In the genomic region with DNA sequence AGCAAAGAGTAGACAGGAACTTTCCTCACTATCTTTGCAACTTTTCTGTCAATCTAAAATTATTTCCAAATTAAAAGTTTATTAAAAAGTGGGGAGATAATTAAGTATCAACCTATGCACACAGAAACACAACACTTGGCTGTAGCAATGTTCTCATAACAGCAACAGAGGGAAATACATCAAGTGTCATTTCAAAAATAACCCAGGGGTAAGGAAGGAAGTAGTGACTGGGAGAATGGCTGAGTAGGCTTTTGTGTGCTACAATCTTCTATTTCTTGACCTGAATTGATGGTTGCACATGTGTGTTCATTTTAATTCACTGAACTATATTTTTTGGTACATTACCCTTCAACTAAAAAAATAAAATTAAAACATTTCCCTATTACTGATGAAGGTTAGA, we compare ENCODE assay signal across 29 cellular contexts.
DNase-seq lines count a peak whose midpoint lies in the region; ATAC-seq, FAIRE-seq and TF ChIP-seq lines count a peak whose summit lies in the region.
"Had no signal": no experiment of that assay in that cellular context is flagged by ENCODE, and none has a peak within 500 bp of the region (broad histone marks: within the 10 kb centered on the region; RNA-seq: fewer than 3 reads in every experiment).

No MANE protein-coding gene starts in this region.

- peaks cover 0 to 17% (median 0%) of the 10 kb centered on the region in 4 donors for H3K4me1 ChIP-seq in right lobe of liver
- peaks cover 17% of the 10 kb centered on the region for H3K4me1 ChIP-seq in HepG2 (ENCODE audit: insufficient read depth, low read length)
- peaks cover 4 to 25% of the 10 kb centered on the region in 2 donors for H3K4me1 ChIP-seq in ascending aorta
- H3K4me1 ChIP-seq in CD4-positive, alpha-beta memory T cell (ENCODE audit: insufficient read depth, low read length) = no peaks in the 10 kb centered on the region
- H3K4me1 ChIP-seq: SJSA1 had no signal

- POLR2A ChIA-PET in HepG2 (lab: Yijun Ruan, JAX) = no interaction called here
- POLR2A ChIA-PET in CD4-positive, alpha-beta memory T cell (lab: Charles Lee; ENCODE audit: partially characterized antibody) = no interaction called here

- no peak overlapping the region for H3K9ac ChIP-seq in HepG2 (ENCODE audit: insufficient read depth, low read depth, low read length)
- H3K9ac ChIP-seq: GM23248 had no signal

- H3K27me3 Mint-ChIP-seq in CD4-positive, alpha-beta memory T cell = peaks cover 1 to 3% of the 10 kb centered on the region in 2 donors

- TF ChIP-seq EP300 in HepG2 (IDR thresholded peaks at IDR 0.05; ENCODE audit: low read depth in 2 of 2, low read length in 2 of 2) (no peak), HepG2 (CRISPR knock-in tag; IDR thresholded peaks at IDR 0.05; ENCODE audit: borderline replicate concordance) (no peak)

- TF ChIP-seq CTCF in right lobe of liver (IDR thresholded peaks at IDR 0.05) (no peak), HepG2 (CRISPR knock-in tag; IDR thresholded peaks at IDR 0.05) (no peak), ascending aorta (IDR thresholded peaks at IDR 0.05) (no peak)

- H3K27me3 ChIP-seq in right lobe of liver = no peaks in the 10 kb centered on the region
- no peaks in the 10 kb centered on the region for H3K27me3 ChIP-seq in HepG2 (ENCODE audit: control insufficient read depth in 1 of 2, insufficient read depth in 2 of 2, low read length in 2 of 2)
- no peaks in the 10 kb centered on the region for H3K27me3 ChIP-seq in ascending aorta
- H3K27me3 ChIP-seq in CD4-positive, alpha-beta memory T cell (ENCODE audit: insufficient read depth, low read length) = no peaks in the 10 kb centered on the region
- H3K27me3 ChIP-seq: MG63, SJSA1 had no signal

- no peaks in the 10 kb centered on the region for H3K4me1 Mint-ChIP-seq in CD4-positive, alpha-beta memory T cell

- no peaks in the 10 kb centered on the region for H3K9me3 Mint-ChIP-seq in CD4-positive, alpha-beta memory T cell
- H3K9me3 Mint-ChIP-seq: CD8-positive, alpha-beta T cell had no signal

- no peak for TF ChIP-seq POLR2A in right lobe of liver (IDR thresholded peaks at IDR 0.05)
- TF ChIP-seq POLR2A in HepG2 (IDR thresholded peaks at IDR 0.05; ENCODE audit: insufficient read depth in 1 of 2, low read depth in 2 of 2, low read length in 2 of 2) = no peak

- intact Hi-C loops in right lobe of liver (cut with DNase I) = no loop called here
- intact Hi-C loops in HepG2 (cut with micrococcal nuclease; ENCODE audit: unreplicated experiment) = no loop called here
- intact Hi-C loops in ascending aorta (cut with DNase I) = no loop called here
- intact Hi-C loops in CD4-positive, alpha-beta memory T cell (cut with micrococcal nuclease) = no loop called here

- H3K79me2 ChIP-seq in HepG2 (ENCODE audit: insufficient read depth, low read length) = no peaks in the 10 kb centered on the region

- ATAC-seq in right lobe of liver (peak in 3 of 4 donors; percentile 22 to 39 (median 31)), HepG2 (no peak)
- ATAC-seq: CD8-positive, alpha-beta T cell; GM12878; K562; PC-3; Right ventricle myocardium inferior had no signal

- FAIRE-seq in HepG2 (lab: Jason Lieb, UNC) = no peak
- FAIRE-seq: GM12878, K562 had no signal

- DNase-seq in right lobe of liver = no peak
- DNase-seq in HepG2 (ENCODE audit: low spot score) = no peak
- no peak for DNase-seq in ascending aorta (ENCODE audit: low spot score in 2 of 2)
- DNase-seq in pons (ENCODE audit: low spot score) = peak; percentile 45
- DNase-seq in CD4-positive, alpha-beta memory T cell = no peak
- DNase-seq in NCI-H128 (lab: John Stamatoyannopoulos, UW; ENCODE audit: unreplicated experiment) = no peak
- no peak for DNase-seq in cerebellum (ENCODE audit: low spot score)
- DNase-seq: C1 segment of cervical spinal cord; CD8-positive, alpha-beta T cell; DMS 273 treated with DMSO at 0.1 percent for 48 hours; DMS79; EL; GDM1; GM23248; H7; MG63; NCI-H1048; NCI-H1417 treated with DMSO at 0.1 percent for 48 hours; NCI-H1694 treated with DMSO at 0.1 percent for 48 hours; NCI-H2081 treated with DMSO at 0.1 percent for 48 hours; NCI-H2171 treated with DMSO at 0.1 percent for 48 hours; NCI-H524 treated with DMSO at 0.1 percent for 48 hours; NCI-H774; NK-92 treated with Interleukin-12 subunit alpha and Interleukin-12 subunit beta, amount 100 ng/mL, for 24 hours; PC-3 had no signal

- no peak overlapping the region for H3K4me3 Mint-ChIP-seq in CD4-positive, alpha-beta memory T cell
- H3K4me3 Mint-ChIP-seq: CD8-positive, alpha-beta T cell had no signal

- H3K4me2 ChIP-seq in HepG2 (ENCODE audit: low read depth, low read length) = no peak overlapping the region

- H3K36me3 Mint-ChIP-seq in CD4-positive, alpha-beta memory T cell = no peaks in the 10 kb centered on the region
- H3K36me3 Mint-ChIP-seq: CD8-positive, alpha-beta T cell had no signal

- H3K36me3 ChIP-seq in right lobe of liver (no peaks in the 10 kb centered on the region), HepG2 (replicated peaks in 1 of 2; ENCODE audit: control insufficient read depth in 1 of 2, insufficient read depth in 2 of 2, low read length in 2 of 2) (no peaks in the 10 kb centered on the region), ascending aorta (no peaks in the 10 kb centered on the region)
- no peaks in the 10 kb centered on the region for H3K36me3 ChIP-seq in CD4-positive, alpha-beta memory T cell (ENCODE audit: insufficient read depth, low read length)
- H3K36me3 ChIP-seq: MG63, SJSA1 had no signal

- no peaks in the 10 kb centered on the region for H4K20me1 ChIP-seq in HepG2 (ENCODE audit: insufficient read depth, low read length)

- no peak for TF ChIP-seq RAD21 in HepG2 (CRISPR knock-in tag; IDR thresholded peaks at IDR 0.05)

- H3K9me3 ChIP-seq in right lobe of liver (no peaks in the 10 kb centered on the region), HepG2 (ENCODE audit: low read length) (no peaks in the 10 kb centered on the region), ascending aorta (no peaks in the 10 kb centered on the region)
- no peaks in the 10 kb centered on the region for H3K9me3 ChIP-seq in CD4-positive, alpha-beta memory T cell (ENCODE audit: control insufficient read depth in 1 of 2, low read length in 2 of 2)
- H3K9me3 ChIP-seq: MG63, SJSA1 had no signal

- no peak overlapping the region for H2AFZ ChIP-seq in HepG2 (ENCODE audit: low read length)
- H2AFZ ChIP-seq: GM23248 had no signal

- no peak overlapping the region for H3K27ac Mint-ChIP-seq in CD4-positive, alpha-beta memory T cell
- H3K27ac Mint-ChIP-seq: CD8-positive, alpha-beta T cell had no signal

- in situ Hi-C loops in HepG2 (cut with HindIII; ENCODE audit: extremely low pct_ligation_motif_present, low pct_unique_long_range_greater_than_20kb) = no loop called here

- BruUV-seq in HepG2 (replicated peaks; lab: Mats Ljungman, UMichigan) = no TSS peak

- H3K4me3 ChIP-seq in right lobe of liver (no peak overlapping the region), HepG2 (replicated peaks in 1 of 3; ENCODE audit: insufficient read depth in 1 of 3, low read depth in 2 of 3, low read length in 3 of 3) (no peak overlapping the region), ascending aorta (no peak overlapping the region)
- no peak overlapping the region for H3K4me3 ChIP-seq in CD4-positive, alpha-beta memory T cell (ENCODE audit: low read length in 2 of 2)
- H3K4me3 ChIP-seq: GM12878, GM23248, K562, MG63, SJSA1 had no signal

- no peak overlapping the region for H3K27ac ChIP-seq in right lobe of liver
- H3K27ac ChIP-seq in HepG2 (ENCODE audit: extremely low read length, insufficient read depth, low read length) = no peak overlapping the region
- H3K27ac ChIP-seq in ascending aorta = peak overlapping the region; percentile 15 to 54
- no peak overlapping the region for H3K27ac ChIP-seq in CD4-positive, alpha-beta memory T cell (ENCODE audit: low read depth, low read length)
- H3K27ac ChIP-seq: GM23248, SJSA1 had no signal

- CTCF ChIA-PET in HepG2 (lab: Yijun Ruan, JAX; ENCODE audit: low intra/inter-chr PET ratio, low total read pairs) = no interaction called here
- CTCF ChIA-PET in CD4-positive, alpha-beta memory T cell (lab: Charles Lee; ENCODE audit: partially characterized antibody) = no interaction called here

TF ChIP-seq in HepG2, 621 proteins besides CTCF, POLR2A, EP300 and RAD21 (continues in another document):
- TF ChIP-seq, protein P1, sequence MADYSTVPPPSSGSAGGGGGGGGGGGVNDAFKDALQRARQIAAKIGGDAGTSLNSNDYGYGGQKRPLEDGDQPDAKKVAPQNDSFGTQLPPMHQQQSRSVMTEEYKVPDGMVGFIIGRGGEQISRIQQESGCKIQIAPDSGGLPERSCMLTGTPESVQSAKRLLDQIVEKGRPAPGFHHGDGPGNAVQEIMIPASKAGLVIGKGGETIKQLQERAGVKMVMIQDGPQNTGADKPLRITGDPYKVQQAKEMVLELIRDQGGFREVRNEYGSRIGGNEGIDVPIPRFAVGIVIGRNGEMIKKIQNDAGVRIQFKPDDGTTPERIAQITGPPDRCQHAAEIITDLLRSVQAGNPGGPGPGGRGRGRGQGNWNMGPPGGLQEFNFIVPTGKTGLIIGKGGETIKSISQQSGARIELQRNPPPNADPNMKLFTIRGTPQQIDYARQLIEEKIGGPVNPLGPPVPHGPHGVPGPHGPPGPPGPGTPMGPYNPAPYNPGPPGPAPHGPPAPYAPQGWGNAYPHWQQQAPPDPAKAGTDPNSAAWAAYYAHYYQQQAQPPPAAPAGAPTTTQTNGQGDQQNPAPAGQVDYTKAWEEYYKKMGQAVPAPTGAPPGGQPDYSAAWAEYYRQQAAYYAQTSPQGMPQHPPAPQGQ (CRISPR knock-in tag; IDR thresholded peaks at IDR 0.05; ENCODE audit: borderline replicate concordance) = no peak
- TF ChIP-seq ZNF33A (CRISPR knock-in tag; IDR thresholded peaks at IDR 0.05; ENCODE audit: borderline replicate concordance) (no peak), ZNF282 (IDR thresholded peaks at IDR 0.05; ENCODE audit: partially characterized antibody) (no peak), SATB2 (CRISPR knock-in tag; IDR thresholded peaks at IDR 0.05) (no peak), ZNF138 (CRISPR knock-in tag; IDR thresholded peaks at IDR 0.05; ENCODE audit: low read depth) (no peak), MBNL3 (CRISPR knock-in tag; conservative IDR thresholded peaks at IDR 0.05) (no peak)
- TF ChIP-seq, protein P2, sequence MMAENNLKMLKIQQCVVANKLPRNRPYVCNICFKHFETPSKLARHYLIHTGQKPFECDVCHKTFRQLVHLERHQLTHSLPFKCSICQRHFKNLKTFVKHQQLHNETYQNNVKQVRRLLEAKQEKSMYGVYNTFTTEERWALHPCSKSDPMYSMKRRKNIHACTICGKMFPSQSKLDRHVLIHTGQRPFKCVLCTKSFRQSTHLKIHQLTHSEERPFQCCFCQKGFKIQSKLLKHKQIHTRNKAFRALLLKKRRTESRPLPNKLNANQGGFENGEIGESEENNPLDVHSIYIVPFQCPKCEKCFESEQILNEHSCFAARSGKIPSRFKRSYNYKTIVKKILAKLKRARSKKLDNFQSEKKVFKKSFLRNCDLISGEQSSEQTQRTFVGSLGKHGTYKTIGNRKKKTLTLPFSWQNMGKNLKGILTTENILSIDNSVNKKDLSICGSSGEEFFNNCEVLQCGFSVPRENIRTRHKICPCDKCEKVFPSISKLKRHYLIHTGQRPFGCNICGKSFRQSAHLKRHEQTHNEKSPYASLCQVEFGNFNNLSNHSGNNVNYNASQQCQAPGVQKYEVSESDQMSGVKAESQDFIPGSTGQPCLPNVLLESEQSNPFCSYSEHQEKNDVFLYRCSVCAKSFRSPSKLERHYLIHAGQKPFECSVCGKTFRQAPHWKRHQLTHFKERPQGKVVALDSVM (CRISPR knock-in tag; IDR thresholded peaks at IDR 0.05) = no peak

Comparison
In these comparisons a context has a peak if more than half of its experiments do, and no peak if none do; other contexts are left out.
1. H3K27ac ChIP-seq: peak in ascending aorta (2 of 2); none in right lobe of liver (0 of 3), HepG2 (single experiment) and CD4-positive, alpha-beta memory T cell (single experiment).